Comparison of ENCODE assay signal across 9 cellular contexts in genomic region chr20:34268851-34269668, GRCh38. TPM values are rescaled to one million over a fixed set of nuclear protein-coding genes. Genes with fewer than 3 reads are reported as not detected.
A peak's percentile ranks its signal among the peaks of the same experiment; 100 is the strongest.
DNase-seq lines count a peak whose midpoint lies in the region; ATAC-seq and TF ChIP-seq lines count a peak whose summit lies in the region.
"Had no signal": no experiment of that assay in that cellular context is flagged by ENCODE, and none has a peak within 500 bp of the region (broad histone marks: within the 10 kb centered on the region; RNA-seq: fewer than 3 reads in every experiment).

No MANE protein-coding gene starts in this region.

- no peaks in the 10 kb centered on the region for H3K9me3 ChIP-seq in OCI-LY7 (ENCODE audit: low read length)

- no peaks in the 10 kb centered on the region for H4K20me1 ChIP-seq in OCI-LY7 (ENCODE audit: insufficient read depth, low read length)

- no peaks in the 10 kb centered on the region for H3K79me2 ChIP-seq in OCI-LY7 (ENCODE audit: insufficient read depth, low read depth, low read length)

- DNase-seq in OCI-LY7 (ENCODE audit: low spot score) = no peak
- peak; percentile 7 for DNase-seq in central memory CD4-positive, alpha-beta T cell
- peak; percentile 51 for DNase-seq in left lobe of liver (ENCODE audit: low spot score)
- no peak for DNase-seq in stimulated activated naive B cell treated with anti-CD40 and anti-IgM and Interleukin-4, amounts not matched to agents 10 μg/mL and 1 μg/mL and 100 μg/mL, for 72 hours
- no peak for DNase-seq in NCI-H226
- DNase-seq in pons (ENCODE audit: low spot score) = no peak

- peaks cover 51% of the 10 kb centered on the region for H3K36me3 ChIP-seq in OCI-LY7 (ENCODE audit: insufficient read depth, low read length)

- ATAC-seq in left lobe of liver (peak; percentile 71), GM18520 (IDR thresholded peaks at IDR 0.05; ENCODE audit: unreplicated experiment) (no peak), HG03442 (IDR thresholded peaks at IDR 0.05; ENCODE audit: unreplicated experiment) (no peak)
- ATAC-seq in stimulated activated naive B cell treated with anti-CD40 and anti-IgM and Interleukin-4, amounts not matched to agents 10 μg/mL and 1 μg/mL and 100 μg/mL, for 72 hours (replicated peaks) = peak; percentile 70 to 76

- H3K4me3 ChIP-seq in OCI-LY7 (ENCODE audit: low read depth, low read length, poor library complexity, severe bottlenecking) = no peak overlapping the region

- peaks cover 13 to 30% of the 10 kb centered on the region in 2 donors for H3K4me1 Mint-ChIP-seq in stimulated activated naive B cell treated with anti-CD40 and anti-IgM and Interleukin-4, amounts not matched to agents 10 μg/mL and 1 μg/mL and 100 μg/mL, for 72 hours

- no peak for TF ChIP-seq CTCF in OCI-LY7 (conservative IDR thresholded peaks at IDR 0.05; ENCODE audit: low read length)

- no peaks in the 10 kb centered on the region for H3K4me1 ChIP-seq in OCI-LY7 (ENCODE audit: insufficient read depth, low read length, poor library complexity, severe bottlenecking)

- no peak overlapping the region for H2AFZ ChIP-seq in OCI-LY7 (ENCODE audit: low read length)

- H3K27ac Mint-ChIP-seq in stimulated activated naive B cell treated with anti-CD40 and anti-IgM and Interleukin-4, amounts not matched to agents 10 μg/mL and 1 μg/mL and 100 μg/mL, for 72 hours = peak overlapping the region; percentile 25

- peaks cover 29 to 33% of the 10 kb centered on the region in 2 donors for H3K36me3 Mint-ChIP-seq in stimulated activated naive B cell treated with anti-CD40 and anti-IgM and Interleukin-4, amounts not matched to agents 10 μg/mL and 1 μg/mL and 100 μg/mL, for 72 hours

- H3K4me2 ChIP-seq in OCI-LY7 (ENCODE audit: low read length) = peak overlapping the region; percentile 29; the same call in 1 of the 2 replicates

- peak overlapping the region; percentile 71 to 82 for H3K4me3 Mint-ChIP-seq in stimulated activated naive B cell treated with anti-CD40 and anti-IgM and Interleukin-4, amounts not matched to agents 10 μg/mL and 1 μg/mL and 100 μg/mL, for 72 hours

- intact Hi-C loops in OCI-LY7 (cut with micrococcal nuclease; ENCODE audit: unreplicated experiment) = no loop called here

- no peaks in the 10 kb centered on the region for H3K9me2 ChIP-seq in OCI-LY7 (ENCODE audit: insufficient read depth, low read length)

- no peak overlapping the region for H3K27ac ChIP-seq in OCI-LY7 (ENCODE audit: low read depth, low read length, poor library complexity, severe bottlenecking)

- BruUV-seq in OCI-LY7 (replicated peaks; lab: Mats Ljungman, UMichigan) = no TSS peak

- peaks cover 0 to 14% of the 10 kb centered on the region in 2 donors for H3K27me3 Mint-ChIP-seq in stimulated activated naive B cell treated with anti-CD40 and anti-IgM and Interleukin-4, amounts not matched to agents 10 μg/mL and 1 μg/mL and 100 μg/mL, for 72 hours

- H3K9me3 Mint-ChIP-seq in stimulated activated naive B cell treated with anti-CD40 and anti-IgM and Interleukin-4, amounts not matched to agents 10 μg/mL and 1 μg/mL and 100 μg/mL, for 72 hours = no peaks in the 10 kb centered on the region

- CTCF ChIA-PET in OCI-LY7 (lab: Charles Lee; ENCODE audit: unreplicated experiment) = no interaction called here

- POLR2A ChIA-PET in OCI-LY7 (lab: Charles Lee) = interaction anchor here (0.7 kb wide), 1 partner anchor 244 kb away, joined by 4 read pairs; no protein-coding TSS in a partner anchor

RNA-seq across cellular contexts. Expression of gene ASIP, which starts 27.8 kb away (rescaled TPM):
- 0.32 TPM in 1 of 2 replicates, not detected in the other for total RNA-seq in OCI-LY7 (2014; rRNA removed; shearing (Covaris generic))
- 0.70 and 0.82 TPM in 2 replicates for total RNA-seq in OCI-LY7 (2022)
- total RNA-seq in left lobe of liver = 0.55 TPM
- total RNA-seq: M059J had no signal

RNA-seq across cellular contexts. Expression of gene AHCY, which starts 34.1 kb away (rescaled TPM):
- total RNA-seq in OCI-LY7 (2014; rRNA removed; shearing (Covaris generic)) = 121 and 133 TPM in 2 replicates
- 203 and 218 TPM in 2 replicates for total RNA-seq in OCI-LY7 (2022)
- 115 TPM for total RNA-seq in left lobe of liver

Comparison
In these comparisons a context has a peak if more than half of its experiments do, and no peak if none do; other contexts are left out.
1. DNase-seq: peak in central memory CD4-positive, alpha-beta T cell (single experiment) and left lobe of liver (single experiment); none in OCI-LY7 (single experiment), stimulated activated naive B cell treated with anti-CD40 and anti-IgM and Interleukin-4, amounts not matched to agents 10 μg/mL and 1 μg/mL and 100 μg/mL, for 72 hours (single experiment), NCI-H226 (single experiment) and pons (single experiment).
2. ATAC-seq: peak in left lobe of liver (single experiment) and stimulated activated naive B cell treated with anti-CD40 and anti-IgM and Interleukin-4, amounts not matched to agents 10 μg/mL and 1 μg/mL and 100 μg/mL, for 72 hours (2 of 2); none in GM18520 (single experiment) and HG03442 (single experiment).